In the genomic region with DNA sequence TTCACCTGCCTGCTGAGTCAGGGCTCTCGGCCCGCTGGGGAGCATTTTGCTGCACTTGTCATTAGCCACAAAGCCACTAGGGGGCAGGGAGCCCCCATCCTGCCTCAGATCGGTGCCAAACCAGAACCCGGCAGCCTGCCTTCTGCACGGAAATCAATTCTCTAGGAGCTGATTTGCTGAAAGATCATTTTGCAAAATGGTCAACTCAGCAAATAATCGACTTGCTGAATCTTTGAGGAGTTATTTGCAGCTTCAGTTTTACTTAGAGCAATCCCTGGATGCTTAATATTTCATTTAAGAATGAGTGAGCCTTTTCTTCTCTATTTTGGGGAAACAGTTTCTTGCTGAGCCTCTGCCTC, we compare ENCODE assay signal across 8 cellular contexts. TPM values are rescaled to one million over a fixed set of nuclear protein-coding genes. Genes with fewer than 3 reads are reported as not detected.
DNase-seq lines count a peak whose midpoint lies in the region; ATAC-seq and TF ChIP-seq lines count a peak whose summit lies in the region.

No MANE protein-coding gene starts in this region.

- H3K9me3 ChIP-seq in BLaER1 treated with 17β-estradiol and CSF1 and Interleukin-3, amounts not matched to agents 10 nM and 100 nM (replicated peaks in 1 of 11), result no peaks in the 10 kb centered on the region; a peak in 1 of 22 replicates

- H3K4me3 ChIP-seq in BLaER1 treated with 17β-estradiol and CSF1 and Interleukin-3, amounts not matched to agents 10 nM and 100 nM, result peak overlapping the region in 1 of 10 experiments; percentile 20; a peak in 1 of 20 replicates
- H3K4me3 ChIP-seq in HL-60 (replicated peaks; ENCODE audit: insufficient read depth, low read length), result no peak overlapping the region
- no peak overlapping the region for H3K4me3 ChIP-seq in epithelial cell of proximal tubule (ENCODE audit: low read depth, low read length)

- POLR2A ChIA-PET in naive thymus-derived CD8-positive, alpha-beta T cell (lab: Charles Lee), result interaction anchor here (0.6 to 9.9 kb wide), 31 partner anchors 10 to 310 kb away, joined by 3 to 812 read pairs (median 6); partner anchors contain the start of genes GIMAP1, GIMAP2, GIMAP4 and GIMAP5

- peak overlapping the region in 2 of 11 experiments; percentile 3 to 51; a peak in 1 of 22 replicates for H3K9ac ChIP-seq in BLaER1 treated with 17β-estradiol and CSF1 and Interleukin-3, amounts not matched to agents 10 nM and 100 nM

- peaks cover 76 to 97% (median 93%) of the 10 kb centered on the region in 10 experiments for H3K4me1 ChIP-seq in BLaER1 treated with 17β-estradiol and CSF1 and Interleukin-3, amounts not matched to agents 10 nM and 100 nM

- H3K4me1 Mint-ChIP-seq in naive thymus-derived CD8-positive, alpha-beta T cell, result peaks cover 42 to 67% (median 52%) of the 10 kb centered on the region in 4 donors
- H3K4me1 Mint-ChIP-seq in stimulated activated effector memory CD8-positive, alpha-beta T cell treated with anti-CD3 and anti-CD28 coated beads, Interleukin-12 subunit alpha, Interleukin-12 subunit beta, amount 100 ng/mL, for 72 hours, result peaks cover 70% of the 10 kb centered on the region

- H3K27ac ChIP-seq in BLaER1 treated with 17β-estradiol and CSF1 and Interleukin-3, amounts not matched to agents 10 nM and 100 nM, result peak overlapping the region in 3 of 11 experiments; percentile 5 to 86 (median 68); a peak in 3 of 22 replicates
- H3K27ac ChIP-seq in HL-60 (replicated peaks), result no peak overlapping the region

- H3K9me3 Mint-ChIP-seq in naive thymus-derived CD8-positive, alpha-beta T cell, result no peaks in the 10 kb centered on the region
- no peaks in the 10 kb centered on the region for H3K9me3 Mint-ChIP-seq in stimulated activated effector memory CD8-positive, alpha-beta T cell treated with anti-CD3 and anti-CD28 coated beads, Interleukin-12 subunit alpha, Interleukin-12 subunit beta, amount 100 ng/mL, for 72 hours

- H3K4me2 ChIP-seq in BLaER1 treated with 17β-estradiol and CSF1 and Interleukin-3, amounts not matched to agents 10 nM and 100 nM, result peak overlapping the region; percentile 87 to 99 (median 96)

- H3K36me3 ChIP-seq in BLaER1 treated with 17β-estradiol and CSF1 and Interleukin-3, amounts not matched to agents 10 nM and 100 nM, result peaks cover 0 to 11% (median 0%) of the 10 kb centered on the region in 11 experiments; a peak in 4 of 22 replicates

- H4K20me1 ChIP-seq in BLaER1 treated with 17β-estradiol and CSF1 and Interleukin-3, amounts not matched to agents 10 nM and 100 nM, result peaks cover 0 to 15% (median 0%) of the 10 kb centered on the region in 11 experiments; a peak in 4 of 22 replicates

- H3K27ac Mint-ChIP-seq in naive thymus-derived CD8-positive, alpha-beta T cell, result peak overlapping the region; percentile 91 to 99 (median 97)
- peak overlapping the region; percentile 93 for H3K27ac Mint-ChIP-seq in stimulated activated effector memory CD8-positive, alpha-beta T cell treated with anti-CD3 and anti-CD28 coated beads, Interleukin-12 subunit alpha, Interleukin-12 subunit beta, amount 100 ng/mL, for 72 hours

- peaks cover 0 to 16% (median 9%) of the 10 kb centered on the region in 11 experiments; a peak in 12 of 22 replicates for H3K27me3 ChIP-seq in BLaER1 treated with 17β-estradiol and CSF1 and Interleukin-3, amounts not matched to agents 10 nM and 100 nM
- H3K27me3 ChIP-seq in HL-60 (ENCODE audit: insufficient read depth, poor library complexity, severe bottlenecking), result no peaks in the 10 kb centered on the region

- DNase-seq in GM19240 (ENCODE audit: insufficient read length, low spot score) (peak; percentile 87), HL-60 (ENCODE audit: low read depth in 1 of 2, low spot score in 1 of 2) (peak; percentile 41 to 69), NOMO-1 treated with DMSO at 0.1 percent for 48 hours (lab: John Stamatoyannopoulos, UW; ENCODE audit: unreplicated experiment) (peak; percentile 32), epithelial cell of proximal tubule (ENCODE audit: low read depth) (no peak)
- DNase-seq in activated CD8-positive, alpha-beta memory T cell treated with anti-CD3 and anti-CD28 coated beads, Interleukin-2, amount 50 U/mL, for 24 hours (ENCODE audit: extremely low read depth), result peak; percentile 63
- peak; percentile 71 to 93 (median 86) for DNase-seq in naive thymus-derived CD8-positive, alpha-beta T cell
- DNase-seq in stimulated activated effector memory CD8-positive, alpha-beta T cell treated with anti-CD3 and anti-CD28 coated beads, Interleukin-12 subunit alpha, Interleukin-12 subunit beta, amount 100 ng/mL, for 72 hours (ENCODE audit: low spot score in 2 of 2), result peak; percentile 80 to 93

- peak; percentile 22 to 44 for ATAC-seq in naive thymus-derived CD8-positive, alpha-beta T cell
- ATAC-seq in stimulated activated effector memory CD8-positive, alpha-beta T cell treated with anti-CD3 and anti-CD28 coated beads, Interleukin-12 subunit alpha, Interleukin-12 subunit beta, amount 100 ng/mL, for 72 hours, result peak; percentile 71

- H3K27me3 Mint-ChIP-seq in naive thymus-derived CD8-positive, alpha-beta T cell, result no peaks in the 10 kb centered on the region

- peak overlapping the region; percentile 95 to 100 (median 99) for H3K4me3 Mint-ChIP-seq in naive thymus-derived CD8-positive, alpha-beta T cell
- H3K4me3 Mint-ChIP-seq in stimulated activated effector memory CD8-positive, alpha-beta T cell treated with anti-CD3 and anti-CD28 coated beads, Interleukin-12 subunit alpha, Interleukin-12 subunit beta, amount 100 ng/mL, for 72 hours, result peak overlapping the region; percentile 95

- peaks cover 3 to 10% (median 9%) of the 10 kb centered on the region in 3 donors for H3K36me3 Mint-ChIP-seq in naive thymus-derived CD8-positive, alpha-beta T cell
- peaks cover 41% of the 10 kb centered on the region for H3K36me3 Mint-ChIP-seq in stimulated activated effector memory CD8-positive, alpha-beta T cell treated with anti-CD3 and anti-CD28 coated beads, Interleukin-12 subunit alpha, Interleukin-12 subunit beta, amount 100 ng/mL, for 72 hours

- TF ChIP-seq CTCF in HL-60 (IDR thresholded peaks at IDR 0.05; ENCODE audit: insufficient read depth, low read length), result peak; percentile 73
- TF ChIP-seq CTCF in epithelial cell of proximal tubule (conservative IDR thresholded peaks at IDR 0.05; ENCODE audit: low read depth, low read length), result peak; percentile 92

RNA-seq across cellular contexts. Expression of gene GIMAP8, which starts 1.7 kb away (rescaled TPM):
- total RNA-seq in epithelial cell of proximal tubule, result not detected in 2 replicates
- total RNA-seq in naive thymus-derived CD8-positive, alpha-beta T cell, result 10 to 100 TPM; 66.8 to 68.0 TPM
- 10 to 100 TPM; 18.9 to 38.9 (median 25.9) TPM for polyA plus RNA-seq in naive thymus-derived CD8-positive, alpha-beta T cell

Comparison
In these comparisons a context has a peak if more than half of its experiments do, and no peak if none do; other contexts are left out.
1. RNA of gene GIMAP8, which starts 1.7 kb away (total RNA-seq): 66.8 to 68.0 TPM in naive thymus-derived CD8-positive, alpha-beta T cell; not detected in epithelial cell of proximal tubule; every median in the first group is over 10 times any median in the second.